ENCODE assay signal across 8 cellular contexts in genomic region chr5:79236970-79237734, GRCh38. TPM values are rescaled to one million over a fixed set of nuclear protein-coding genes. Genes with fewer than 3 reads are reported as not detected.
DNase-seq lines count a peak whose midpoint lies in the region; ATAC-seq and TF ChIP-seq lines count a peak whose summit lies in the region.

No MANE protein-coding gene starts in this region.

- peaks cover 39% of the 10 kb centered on the region for H4K20me1 ChIP-seq in hepatocyte (ENCODE audit: insufficient read depth, poor library complexity, severe bottlenecking)

- no peak for TF ChIP-seq CTCF in ascending aorta (IDR thresholded peaks at IDR 0.05)
- no peak for TF ChIP-seq CTCF in hepatocyte (IDR thresholded peaks at IDR 0.05; ENCODE audit: poor library complexity)

- H3K36me3 ChIP-seq in ascending aorta (no peaks in the 10 kb centered on the region), hepatocyte (replicated peaks; ENCODE audit: insufficient read depth, low read depth) (no peaks in the 10 kb centered on the region)

- ATAC-seq in GM19351 (IDR thresholded peaks at IDR 0.05; ENCODE audit: unreplicated experiment) (peak; percentile 27), sciatic nerve (peak; percentile 63)

- peak overlapping the region; percentile 70 to 91 for H3K4me3 ChIP-seq in ascending aorta
- peak overlapping the region; percentile 95 for H3K4me3 ChIP-seq in hepatocyte

- H3K9me3 ChIP-seq in ascending aorta: no peaks in the 10 kb centered on the region
- no peaks in the 10 kb centered on the region for H3K9me3 ChIP-seq in hepatocyte (ENCODE audit: low read depth)

- intact Hi-C loops in ascending aorta (cut with DNase I): loop anchor here (1.0 to 5.0 kb wide), 6 partner anchors 104 to 945 kb away; partner anchors contain the start of genes AP3B1, ARSB, HOMER1 and SCAMP1
- intact Hi-C loops in sciatic nerve (cut with DNase I): loop anchor here (5.0 kb wide), 1 partner anchor 1830 kb away; no protein-coding TSS in a partner anchor

- peaks cover 5 to 10% of the 10 kb centered on the region in 2 donors for H3K4me1 ChIP-seq in ascending aorta
- H3K4me1 ChIP-seq in hepatocyte (ENCODE audit: insufficient read depth): peaks cover 6% of the 10 kb centered on the region

- peak; percentile 28 for DNase-seq in Ammon's horn (ENCODE audit: low spot score)
- peak; percentile 39 for DNase-seq in HPDE6-E6E7 (ENCODE audit: extremely low spot score)
- DNase-seq in SKM-1 (lab: John Stamatoyannopoulos, UW; ENCODE audit: unreplicated experiment): peak; percentile 22
- no peak for DNase-seq in ascending aorta (ENCODE audit: low spot score in 2 of 2)
- peak; percentile 61 for DNase-seq in hepatocyte (ENCODE audit: low spot score)
- DNase-seq in sciatic nerve (ENCODE audit: low spot score): peak; percentile 69
- no peak for DNase-seq in foreskin melanocyte

- H3K79me2 ChIP-seq in hepatocyte: peaks cover 52% of the 10 kb centered on the region

- no peaks in the 10 kb centered on the region for H3K9me2 ChIP-seq in hepatocyte (replicated peaks; ENCODE audit: insufficient read depth)

- H3K27me3 ChIP-seq in ascending aorta (no peaks in the 10 kb centered on the region), hepatocyte (no peaks in the 10 kb centered on the region)

- 1% methylated on average over 60 of the region's 61 CpGs for WGBS in hepatocyte (ENCODE audit: low lambda C conversion rate, missing lambda C conversion rate)

- H3K27ac ChIP-seq in ascending aorta (peak overlapping the region; percentile 72 to 94), hepatocyte (peak overlapping the region; percentile 87)

- H3K4me2 ChIP-seq in hepatocyte: peak overlapping the region; percentile 97

- peak overlapping the region; percentile 94 for H2AFZ ChIP-seq in hepatocyte

RNA-seq across cellular contexts. Expression of gene JMY, which starts 1.2 kb away (rescaled TPM):
- 5.2 TPM for total RNA-seq in ascending aorta
- 9.3 and 11.7 TPM in 2 replicates for total RNA-seq in hepatocyte
- polyA plus RNA-seq in hepatocyte: 2.0 and 3.3 TPM in 2 replicates
- total RNA-seq in sciatic nerve: 20.6 TPM

Comparison
In these comparisons a context has a peak if more than half of its experiments do, and no peak if none do; other contexts are left out.
1. DNase-seq: peak in Ammon's horn (single experiment), HPDE6-E6E7 (single experiment), SKM-1 (single experiment), hepatocyte (single experiment) and sciatic nerve (single experiment); none in ascending aorta (0 of 2) and foreskin melanocyte (single experiment).